19 cellular contexts compared by ENCODE assay signal in the genomic region with DNA sequence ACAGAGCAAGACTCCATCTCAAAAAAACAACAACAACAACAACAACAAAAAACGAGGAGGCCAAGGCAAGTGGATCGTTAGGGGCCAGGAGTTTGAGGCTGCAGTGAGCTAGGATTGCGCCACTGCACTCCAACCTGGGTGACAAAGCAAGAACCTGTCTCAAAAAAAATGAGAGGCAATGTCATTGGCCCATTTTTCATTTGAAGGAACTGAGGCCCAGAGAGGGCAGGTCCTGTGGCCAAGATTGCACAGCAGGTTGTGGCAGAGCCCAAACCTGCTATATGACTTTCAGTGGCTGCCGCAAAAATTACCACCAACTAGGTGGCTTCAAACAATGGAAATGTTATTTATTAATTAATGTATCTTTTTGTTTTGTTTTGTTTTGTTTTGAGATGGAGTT. TPM values are rescaled to one million over a fixed set of nuclear protein-coding genes. Genes with fewer than 3 reads are reported as not detected.
"Had no signal": no experiment of that assay in that cellular context is flagged by ENCODE, and none has a peak within 500 bp of the region (broad histone marks: within the 10 kb centered on the region; RNA-seq: fewer than 3 reads in every experiment).

No MANE protein-coding gene starts in this region.

- H3K4me3 ChIP-seq: left ventricle myocardium inferior, prostate gland, right atrium auricular region had no signal

- H3K27me3 ChIP-seq: foreskin keratinocyte, right atrium auricular region had no signal

- H3K9me3 ChIP-seq: left ventricle myocardium inferior, prostate gland, right atrium auricular region had no signal

- H3K27ac Mint-ChIP-seq: activated B cell treated with CpG ODN at 0.5 μM for 24 hours; activated CD8-positive, alpha-beta T cell treated with anti-CD3 and anti-CD28 coated beads for 36 hours; activated naive CD8-positive, alpha-beta T cell treated with anti-CD3 and anti-CD28 coated beads for 36 hours; activated T-helper 17 cell treated with anti-CD3 and anti-CD28 coated beads, Interleukin-2, amount 50 U/mL, for 72 hours; T-helper 2 cell treated with Interferon-gamma antibody and Interleukin-4, amounts not matched to agents 5 μg/mL and 100 μg/mL, for 36 hours had no signal

- DNase-seq: activated B cell treated with CpG ODN at 0.5 μM for 24 hours; activated CD4-positive, alpha-beta T cell treated with anti-CD3 and anti-CD28 coated beads for 4 hours; activated CD8-positive, alpha-beta T cell treated with anti-CD3 and anti-CD28 coated beads for 36 hours; activated naive CD4-positive, alpha-beta T cell; activated naive CD8-positive, alpha-beta T cell treated with anti-CD3 and anti-CD28 coated beads for 36 hours; activated T-cell treated with anti-CD3 and anti-CD28 coated beads, Interleukin-2, amount 50 U/mL, for 1 hour; amniotic stem cell; foreskin keratinocyte; glutamatergic neuron; kidney; left ventricle myocardium inferior; mammary epithelial cell; stimulated activated naive CD8-positive, alpha-beta T cell treated with anti-CD3 and anti-CD28 coated beads, Interleukin-15, Interleukin-2, amounts not matched to agents 100 U/mL and 50 U/mL, for 24 hours had no signal

- H3K9me3 Mint-ChIP-seq: activated B cell treated with CpG ODN at 0.5 μM for 24 hours; activated CD8-positive, alpha-beta T cell treated with anti-CD3 and anti-CD28 coated beads for 36 hours; activated naive CD8-positive, alpha-beta T cell treated with anti-CD3 and anti-CD28 coated beads for 36 hours; activated T-helper 17 cell treated with anti-CD3 and anti-CD28 coated beads, Interleukin-2, amount 50 U/mL, for 72 hours; neural crest cell; T-helper 2 cell treated with Interferon-gamma antibody and Interleukin-4, amounts not matched to agents 5 μg/mL and 100 μg/mL, for 36 hours had no signal

- H3K27me3 Mint-ChIP-seq: activated B cell treated with CpG ODN at 0.5 μM for 24 hours; activated CD8-positive, alpha-beta T cell treated with anti-CD3 and anti-CD28 coated beads for 36 hours; activated naive CD8-positive, alpha-beta T cell treated with anti-CD3 and anti-CD28 coated beads for 36 hours; activated T-helper 17 cell treated with anti-CD3 and anti-CD28 coated beads, Interleukin-2, amount 50 U/mL, for 72 hours had no signal

- H3K4me3 Mint-ChIP-seq: activated B cell treated with CpG ODN at 0.5 μM for 24 hours; activated CD8-positive, alpha-beta T cell treated with anti-CD3 and anti-CD28 coated beads for 36 hours; activated naive CD8-positive, alpha-beta T cell treated with anti-CD3 and anti-CD28 coated beads for 36 hours; activated T-helper 17 cell treated with anti-CD3 and anti-CD28 coated beads, Interleukin-2, amount 50 U/mL, for 72 hours; T-helper 2 cell treated with Interferon-gamma antibody and Interleukin-4, amounts not matched to agents 5 μg/mL and 100 μg/mL, for 36 hours had no signal

- H3K27ac ChIP-seq: foreskin keratinocyte had no signal

RNA-seq across cellular contexts. Expression of a gene that starts 15.1 kb away (rescaled TPM):
- total RNA-seq: neural crest cell, osteocyte had no signal
